14 cellular contexts compared by ENCODE assay signal in genomic region chr2:19746137-19746585, GRCh38.
DNase-seq lines count a peak whose midpoint lies in the region; ATAC-seq, FAIRE-seq and TF ChIP-seq lines count a peak whose summit lies in the region.
"Had no signal": no experiment of that assay in that cellular context is flagged by ENCODE, and none has a peak within 500 bp of the region (broad histone marks: within the 10 kb centered on the region; RNA-seq: fewer than 3 reads in every experiment).

No MANE protein-coding gene starts in this region.

- no peak for TF ChIP-seq CTCF in HepG2 (CRISPR knock-in tag; IDR thresholded peaks at IDR 0.05)
- no peak for TF ChIP-seq CTCF in right lobe of liver (IDR thresholded peaks at IDR 0.05)
- TF ChIP-seq CTCF in Panc1 (IDR thresholded peaks at IDR 0.05) = no peak

- H3K79me2 ChIP-seq in HepG2 (ENCODE audit: insufficient read depth, low read length) = no peaks in the 10 kb centered on the region

- TF ChIP-seq EP300 in HepG2 (IDR thresholded peaks at IDR 0.05; ENCODE audit: low read depth in 2 of 2, low read length in 2 of 2) (no peak), HepG2 (CRISPR knock-in tag; IDR thresholded peaks at IDR 0.05; ENCODE audit: borderline replicate concordance) (no peak)

- intact Hi-C loops in HepG2 (cut with micrococcal nuclease; ENCODE audit: unreplicated experiment) = loop anchor here (1.0 to 5.0 kb wide), 5 partner anchors 384 to 1226 kb away; no protein-coding TSS in a partner anchor
- intact Hi-C loops in right lobe of liver (cut with DNase I) = no loop called here
- intact Hi-C loops in Panc1 (cut with micrococcal nuclease; ENCODE audit: unreplicated experiment) = loop anchor here (10.0 kb wide), 1 partner anchor 381 kb away; no protein-coding TSS in a partner anchor

- BruUV-seq in HepG2 (replicated peaks; lab: Mats Ljungman, UMichigan) = no TSS peak
- no TSS peak for BruUV-seq in Panc1 (replicated peaks; lab: Mats Ljungman, UMichigan)

- H3K4me3 ChIP-seq in HepG2 (replicated peaks in 1 of 3; ENCODE audit: insufficient read depth in 1 of 3, low read depth in 2 of 3, low read length in 3 of 3) = no peak overlapping the region
- no peak overlapping the region for H3K4me3 ChIP-seq in right lobe of liver
- no peak overlapping the region for H3K4me3 ChIP-seq in Panc1 (ENCODE audit: low read depth in 2 of 2, low read length in 2 of 2)

- ATAC-seq in HepG2 (no peak), right lobe of liver (no peak), Panc1 (peak; percentile 22; the same call in 1 of the 2 replicates), GM19467 (IDR thresholded peaks at IDR 0.05; ENCODE audit: unreplicated experiment) (no peak)

- H3K27ac ChIP-seq in HepG2 (ENCODE audit: extremely low read length, insufficient read depth, low read length) (no peak overlapping the region), right lobe of liver (no peak overlapping the region), Panc1 (ENCODE audit: low read length) (no peak overlapping the region)

- in situ Hi-C loops in HepG2 (cut with HindIII; ENCODE audit: extremely low pct_ligation_motif_present, low pct_unique_long_range_greater_than_20kb) = loop anchor here (10.0 kb wide), 1 partner anchor 109 kb away; no protein-coding TSS in a partner anchor
- in situ Hi-C loops in Panc1 (cut with HindIII; ENCODE audit: low pct_unique_long_range_greater_than_20kb, low sequenced_read_pairs) = no loop called here

- no peak overlapping the region for H3K9ac ChIP-seq in HepG2 (ENCODE audit: insufficient read depth, low read depth, low read length)

- peaks cover 14% of the 10 kb centered on the region for H3K4me1 ChIP-seq in HepG2 (ENCODE audit: insufficient read depth, low read length)
- no peaks in the 10 kb centered on the region for H3K4me1 ChIP-seq in right lobe of liver
- no peaks in the 10 kb centered on the region for H3K4me1 ChIP-seq in Panc1 (ENCODE audit: control insufficient read depth, insufficient read depth, low read length)

- no peak overlapping the region for H2AFZ ChIP-seq in HepG2 (ENCODE audit: low read length)

- CTCF ChIA-PET in HepG2 (lab: Yijun Ruan, JAX; ENCODE audit: low intra/inter-chr PET ratio, low total read pairs) (no interaction called here), Panc1 (lab: Charles Lee) (interaction anchor here (0.8 kb wide), 1 partner anchor 297 kb away, joined by 3 read pairs; no protein-coding TSS in a partner anchor)

- no peak for TF ChIP-seq POLR2A in HepG2 (IDR thresholded peaks at IDR 0.05; ENCODE audit: insufficient read depth in 1 of 2, low read depth in 2 of 2, low read length in 2 of 2)
- no peak for TF ChIP-seq POLR2A in right lobe of liver (IDR thresholded peaks at IDR 0.05)

- FAIRE-seq in HepG2 (lab: Jason Lieb, UNC) = no peak

- TF ChIP-seq RAD21 in HepG2 (CRISPR knock-in tag; IDR thresholded peaks at IDR 0.05) = no peak

- POLR2A ChIA-PET in HepG2 (lab: Yijun Ruan, JAX) (no interaction called here), Panc1 (lab: Charles Lee) (no interaction called here)

- H4K20me1 ChIP-seq in HepG2 (ENCODE audit: insufficient read depth, low read length) = no peaks in the 10 kb centered on the region

- H3K36me3 ChIP-seq in HepG2 (replicated peaks in 1 of 2; ENCODE audit: control insufficient read depth in 1 of 2, insufficient read depth in 2 of 2, low read length in 2 of 2) (no peaks in the 10 kb centered on the region), right lobe of liver (no peaks in the 10 kb centered on the region), Panc1 (ENCODE audit: control insufficient read depth, insufficient read depth, low read length) (no peaks in the 10 kb centered on the region)

- WGBS in HepG2 (ENCODE audit: low lambda C conversion rate) = 43% methylated on average over 8 of the region's 8 CpGs
- 82% methylated on average over 7 of the region's 8 CpGs for WGBS in right lobe of liver (ENCODE audit: insufficient coverage, low coverage, low lambda C conversion rate, missing lambda C conversion rate)

- DNase-seq in HepG2 (ENCODE audit: low spot score) (no peak), right lobe of liver (no peak), Panc1 (ENCODE audit: low read depth, low spot score) (no peak), mesenteric fat pad (ENCODE audit: low spot score) (peak; percentile 77), NCI-H82 treated with DMSO at 0.1 percent for 48 hours (lab: John Stamatoyannopoulos, UW; ENCODE audit: unreplicated experiment) (no peak), NCI-H187 treated with DMSO at 0.1 percent for 48 hours (lab: John Stamatoyannopoulos, UW) (no peak)
- DNase-seq: AML-193; CD4-positive, CD25-positive, alpha-beta regulatory T cell; DMS79; GDM1; NCI-H1436 treated with DMSO at 0.1 percent for 48 hours; NCI-H446; NCI-H774 had no signal

- H3K27me3 ChIP-seq in HepG2 (ENCODE audit: control insufficient read depth in 1 of 2, insufficient read depth in 2 of 2, low read length in 2 of 2) (peaks cover 2 to 12% of the 10 kb centered on the region in 2 experiments; a peak in 4 of 5 replicates), right lobe of liver (no peaks in the 10 kb centered on the region), Panc1 (ENCODE audit: control insufficient read depth, insufficient read depth, low read length) (no peaks in the 10 kb centered on the region)

- H3K9me3 ChIP-seq in HepG2 (ENCODE audit: low read length) (no peaks in the 10 kb centered on the region), right lobe of liver (no peaks in the 10 kb centered on the region), Panc1 (ENCODE audit: control insufficient read depth, insufficient read depth, low read depth, low read length) (no peaks in the 10 kb centered on the region)

- H3K4me2 ChIP-seq in HepG2 (ENCODE audit: low read depth, low read length) = no peak overlapping the region

TF ChIP-seq in HepG2, 621 proteins besides CTCF, POLR2A, EP300 and RAD21:
- TF ChIP-seq, protein P1, sequence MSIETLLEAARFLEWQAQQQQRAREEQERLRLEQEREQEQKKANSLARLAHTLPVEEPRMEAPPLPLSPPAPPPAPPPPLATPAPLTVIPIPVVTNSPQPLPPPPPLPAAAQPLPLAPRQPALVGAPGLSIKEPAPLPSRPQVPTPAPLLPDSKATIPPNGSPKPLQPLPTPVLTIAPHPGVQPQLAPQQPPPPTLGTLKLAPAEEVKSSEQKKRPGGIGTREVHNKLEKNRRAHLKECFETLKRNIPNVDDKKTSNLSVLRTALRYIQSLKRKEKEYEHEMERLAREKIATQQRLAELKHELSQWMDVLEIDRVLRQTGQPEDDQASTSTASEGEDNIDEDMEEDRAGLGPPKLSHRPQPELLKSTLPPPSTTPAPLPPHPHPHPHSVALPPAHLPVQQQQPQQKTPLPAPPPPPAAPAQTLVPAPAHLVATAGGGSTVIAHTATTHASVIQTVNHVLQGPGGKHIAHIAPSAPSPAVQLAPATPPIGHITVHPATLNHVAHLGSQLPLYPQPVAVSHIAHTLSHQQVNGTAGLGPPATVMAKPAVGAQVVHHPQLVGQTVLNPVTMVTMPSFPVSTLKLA (IDR thresholded peaks at IDR 0.05) = 0 out of 2 replicates have a peak, but pooled peaks have one; percentile 37
- no peak for TF ChIP-seq RFX3 (CRISPR knock-in tag; IDR thresholded peaks at IDR 0.05)

Comparison
In these comparisons a context has a peak if more than half of its experiments do, and no peak if none do; other contexts are left out.
1. intact Hi-C loops: an anchor here in HepG2 (1.0 to 5.0 kb wide) and Panc1 (10.0 kb wide); none called in right lobe of liver.